Comparison of ENCODE assay signal across 1 cellular context in the genomic region with DNA sequence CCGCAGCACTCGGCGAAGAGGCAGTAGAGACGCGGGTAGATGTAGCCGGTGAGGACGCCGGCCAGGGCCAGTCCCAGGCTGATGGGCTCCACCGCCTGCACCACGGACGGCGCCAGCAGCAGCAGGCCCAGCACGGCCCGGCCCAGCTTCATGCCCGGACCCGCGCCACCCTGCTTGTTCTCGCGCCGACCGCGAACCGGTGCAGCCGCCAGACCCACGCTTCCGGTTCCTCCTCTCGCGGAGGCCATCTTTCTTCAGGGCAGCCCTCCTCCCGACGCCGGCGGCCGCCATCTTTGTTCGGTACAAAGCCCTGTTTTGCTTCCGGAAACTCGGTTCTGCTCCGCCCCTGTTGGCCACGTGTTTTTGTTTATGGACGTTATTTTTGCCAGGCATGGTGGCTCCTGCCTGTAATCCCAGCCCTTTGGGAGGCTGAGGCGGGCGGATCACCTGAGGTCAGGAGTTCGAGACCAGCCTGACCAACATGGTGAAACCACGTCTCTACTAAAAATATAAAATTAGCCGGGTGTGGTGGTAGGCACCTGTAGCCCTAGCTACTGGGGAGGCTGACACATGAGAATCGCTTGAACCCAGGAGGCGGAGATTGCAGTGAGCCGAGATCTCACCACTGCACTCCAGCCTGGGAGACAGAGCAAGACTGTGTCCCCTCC.
A peak's percentile ranks its signal among the peaks of the same experiment; 100 is the strongest.
TF ChIP-seq lines count a peak whose summit lies in the region.

Gene TOR1A (minus strand): TSS at position 203 of the 668 bp plus-strand sequence. CDS start 51 bp downstream, at position 152.

TF ChIP-seq in HEK293, 187 proteins besides CTCF, POLR2A, EP300 and RAD21 (continued from another document and continues in another):
- TF ChIP-seq, protein P1, sequence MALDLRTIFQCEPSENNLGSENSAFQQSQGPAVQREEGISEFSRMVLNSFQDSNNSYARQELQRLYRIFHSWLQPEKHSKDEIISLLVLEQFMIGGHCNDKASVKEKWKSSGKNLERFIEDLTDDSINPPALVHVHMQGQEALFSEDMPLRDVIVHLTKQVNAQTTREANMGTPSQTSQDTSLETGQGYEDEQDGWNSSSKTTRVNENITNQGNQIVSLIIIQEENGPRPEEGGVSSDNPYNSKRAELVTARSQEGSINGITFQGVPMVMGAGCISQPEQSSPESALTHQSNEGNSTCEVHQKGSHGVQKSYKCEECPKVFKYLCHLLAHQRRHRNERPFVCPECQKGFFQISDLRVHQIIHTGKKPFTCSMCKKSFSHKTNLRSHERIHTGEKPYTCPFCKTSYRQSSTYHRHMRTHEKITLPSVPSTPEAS (tag by site-specific recombination; IDR thresholded peaks at IDR 0.05) = 0 out of 2 replicates have a peak, but pooled peaks have one; percentile 29
- no peak for TF ChIP-seq SETDB1 (IDR thresholded peaks at IDR 0.05; ENCODE audit: insufficient read length, low read length)
- no peak for TF ChIP-seq GLI4 (tag by site-specific recombination; IDR thresholded peaks at IDR 0.05)
- no peak for TF ChIP-seq ZFP3 (tag by site-specific recombination; IDR thresholded peaks at IDR 0.05; ENCODE audit: low read depth)
- TF ChIP-seq EGR2 (tag by site-specific recombination; IDR thresholded peaks at IDR 0.05; ENCODE audit: low read depth) = peak; percentile 70
- TF ChIP-seq HOXA7 (CRISPR knock-in tag; IDR thresholded peaks at IDR 0.05; ENCODE audit: borderline replicate concordance) = no peak
- no peak for TF ChIP-seq TCF7L2 (IDR thresholded peaks at IDR 0.05; ENCODE audit: borderline replicate concordance, low read depth, low read length)
- TF ChIP-seq ZNF571 (tag by site-specific recombination; IDR thresholded peaks at IDR 0.05) = no peak
- no peak for TF ChIP-seq ZNF658 (tag by site-specific recombination; IDR thresholded peaks at IDR 0.05)
- TF ChIP-seq ZNF169 (tag by site-specific recombination; IDR thresholded peaks at IDR 0.05) = no peak
- no peak; the same call in 1 of the 2 replicates for TF ChIP-seq ZSCAN23 (tag by site-specific recombination; IDR thresholded peaks at IDR 0.05)
- no peak for TF ChIP-seq ZNF157 (tag by site-specific recombination; IDR thresholded peaks at IDR 0.05)
- TF ChIP-seq ZNF274 (IDR thresholded peaks at IDR 0.05; ENCODE audit: low read length) = no peak
- no peak for TF ChIP-seq ZNF274 (tag by site-specific recombination; IDR thresholded peaks at IDR 0.05; ENCODE audit: borderline replicate concordance)
- TF ChIP-seq, protein P2, sequence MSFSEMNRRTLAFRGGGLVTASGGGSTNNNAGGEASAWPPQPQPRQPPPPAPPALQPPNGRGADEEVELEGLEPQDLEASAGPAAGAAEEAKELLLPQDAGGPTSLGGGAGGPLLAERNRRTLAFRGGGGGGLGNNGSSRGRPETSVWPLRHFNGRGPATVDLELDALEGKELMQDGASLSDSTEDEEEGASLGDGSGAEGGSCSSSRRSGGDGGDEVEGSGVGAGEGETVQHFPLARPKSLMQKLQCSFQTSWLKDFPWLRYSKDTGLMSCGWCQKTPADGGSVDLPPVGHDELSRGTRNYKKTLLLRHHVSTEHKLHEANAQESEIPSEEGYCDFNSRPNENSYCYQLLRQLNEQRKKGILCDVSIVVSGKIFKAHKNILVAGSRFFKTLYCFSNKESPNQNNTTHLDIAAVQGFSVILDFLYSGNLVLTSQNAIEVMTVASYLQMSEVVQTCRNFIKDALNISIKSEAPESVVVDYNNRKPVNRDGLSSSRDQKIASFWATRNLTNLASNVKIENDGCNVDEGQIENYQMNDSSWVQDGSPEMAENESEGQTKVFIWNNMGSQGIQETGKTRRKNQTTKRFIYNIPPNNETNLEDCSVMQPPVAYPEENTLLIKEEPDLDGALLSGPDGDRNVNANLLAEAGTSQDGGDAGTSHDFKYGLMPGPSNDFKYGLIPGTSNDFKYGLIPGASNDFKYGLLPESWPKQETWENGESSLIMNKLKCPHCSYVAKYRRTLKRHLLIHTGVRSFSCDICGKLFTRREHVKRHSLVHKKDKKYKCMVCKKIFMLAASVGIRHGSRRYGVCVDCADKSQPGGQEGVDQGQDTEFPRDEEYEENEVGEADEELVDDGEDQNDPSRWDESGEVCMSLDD (tag by site-specific recombination; IDR thresholded peaks at IDR 0.05) = peak; percentile 82
- TF ChIP-seq ZNF561 (tag by site-specific recombination; IDR thresholded peaks at IDR 0.05; ENCODE audit: borderline replicate concordance) = no peak; the same call in 1 of the 2 replicates
- TF ChIP-seq ZNF677 (tag by site-specific recombination; IDR thresholded peaks at IDR 0.05) = no peak
- TF ChIP-seq ZNF623 (tag by site-specific recombination; IDR thresholded peaks at IDR 0.05) = 0 out of 2 replicates have a peak, but pooled peaks have one; percentile 32
- TF ChIP-seq WT1 (tag by site-specific recombination; IDR thresholded peaks at IDR 0.05) = peak; percentile 66
- peak; percentile 69; the same call in 1 of the 2 replicates for TF ChIP-seq ZNF664 (tag by site-specific recombination; IDR thresholded peaks at IDR 0.05)
- TF ChIP-seq GFI1B (tag by site-specific recombination; IDR thresholded peaks at IDR 0.05) = no peak
- no peak for TF ChIP-seq ZNF510 (tag by site-specific recombination; IDR thresholded peaks at IDR 0.05; ENCODE audit: insufficient replicate concordance)
- TF ChIP-seq ZNF548 (tag by site-specific recombination; IDR thresholded peaks at IDR 0.05) = no peak
- no peak for TF ChIP-seq ZNF776 (tag by site-specific recombination; IDR thresholded peaks at IDR 0.05; ENCODE audit: borderline replicate concordance)
- no peak for TF ChIP-seq ZNF10 (tag by site-specific recombination; IDR thresholded peaks at IDR 0.05)
- peak; percentile 78 for TF ChIP-seq PBX3 (CRISPR knock-in tag; IDR thresholded peaks at IDR 0.05)
- TF ChIP-seq ZNF174 (tag by site-specific recombination; IDR thresholded peaks at IDR 0.05) = no peak
- TF ChIP-seq MEIS1 (CRISPR knock-in tag; IDR thresholded peaks at IDR 0.05; ENCODE audit: borderline replicate concordance) = no peak
- TF ChIP-seq ZNF148 (tag by site-specific recombination; IDR thresholded peaks at IDR 0.05; ENCODE audit: borderline replicate concordance) = no peak
- no peak for TF ChIP-seq ZNF18 (tag by site-specific recombination; IDR thresholded peaks at IDR 0.05)
- TF ChIP-seq ZNF214 (tag by site-specific recombination; IDR thresholded peaks at IDR 0.05; ENCODE audit: borderline replicate concordance) = no peak
- TF ChIP-seq, protein P3, sequence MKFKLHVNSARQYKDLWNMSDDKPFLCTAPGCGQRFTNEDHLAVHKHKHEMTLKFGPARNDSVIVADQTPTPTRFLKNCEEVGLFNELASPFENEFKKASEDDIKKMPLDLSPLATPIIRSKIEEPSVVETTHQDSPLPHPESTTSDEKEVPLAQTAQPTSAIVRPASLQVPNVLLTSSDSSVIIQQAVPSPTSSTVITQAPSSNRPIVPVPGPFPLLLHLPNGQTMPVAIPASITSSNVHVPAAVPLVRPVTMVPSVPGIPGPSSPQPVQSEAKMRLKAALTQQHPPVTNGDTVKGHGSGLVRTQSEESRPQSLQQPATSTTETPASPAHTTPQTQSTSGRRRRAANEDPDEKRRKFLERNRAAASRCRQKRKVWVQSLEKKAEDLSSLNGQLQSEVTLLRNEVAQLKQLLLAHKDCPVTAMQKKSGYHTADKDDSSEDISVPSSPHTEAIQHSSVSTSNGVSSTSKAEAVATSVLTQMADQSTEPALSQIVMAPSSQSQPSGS (tag by site-specific recombination; IDR thresholded peaks at IDR 0.05; ENCODE audit: low read depth) = no peak
- TF ChIP-seq YY1 (tag by site-specific recombination; IDR thresholded peaks at IDR 0.05) = peak; percentile 100
- TF ChIP-seq ZNF48 (tag by site-specific recombination; IDR thresholded peaks at IDR 0.05) = no peak
- no peak for TF ChIP-seq ZNF654 (tag by site-specific recombination; IDR thresholded peaks at IDR 0.05; ENCODE audit: low read depth)
- TF ChIP-seq, protein P4, sequence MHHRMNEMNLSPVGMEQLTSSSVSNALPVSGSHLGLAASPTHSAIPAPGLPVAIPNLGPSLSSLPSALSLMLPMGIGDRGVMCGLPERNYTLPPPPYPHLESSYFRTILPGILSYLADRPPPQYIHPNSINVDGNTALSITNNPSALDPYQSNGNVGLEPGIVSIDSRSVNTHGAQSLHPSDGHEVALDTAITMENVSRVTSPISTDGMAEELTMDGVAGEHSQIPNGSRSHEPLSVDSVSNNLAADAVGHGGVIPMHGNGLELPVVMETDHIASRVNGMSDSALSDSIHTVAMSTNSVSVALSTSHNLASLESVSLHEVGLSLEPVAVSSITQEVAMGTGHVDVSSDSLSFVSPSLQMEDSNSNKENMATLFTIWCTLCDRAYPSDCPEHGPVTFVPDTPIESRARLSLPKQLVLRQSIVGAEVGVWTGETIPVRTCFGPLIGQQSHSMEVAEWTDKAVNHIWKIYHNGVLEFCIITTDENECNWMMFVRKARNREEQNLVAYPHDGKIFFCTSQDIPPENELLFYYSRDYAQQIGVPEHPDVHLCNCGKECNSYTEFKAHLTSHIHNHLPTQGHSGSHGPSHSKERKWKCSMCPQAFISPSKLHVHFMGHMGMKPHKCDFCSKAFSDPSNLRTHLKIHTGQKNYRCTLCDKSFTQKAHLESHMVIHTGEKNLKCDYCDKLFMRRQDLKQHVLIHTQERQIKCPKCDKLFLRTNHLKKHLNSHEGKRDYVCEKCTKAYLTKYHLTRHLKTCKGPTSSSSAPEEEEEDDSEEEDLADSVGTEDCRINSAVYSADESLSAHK (tag by site-specific recombination; IDR thresholded peaks at IDR 0.05) = peak; percentile 43; the same call in 1 of the 2 replicates
- TF ChIP-seq ZFP37 (tag by site-specific recombination; IDR thresholded peaks at IDR 0.05) = no peak
- TF ChIP-seq BCL11B (tag by site-specific recombination; IDR thresholded peaks at IDR 0.05; ENCODE audit: low read depth) = no peak
- TF ChIP-seq ZNF133 (tag by site-specific recombination; IDR thresholded peaks at IDR 0.05) = no peak
- no peak for TF ChIP-seq ZNF37A (tag by site-specific recombination; IDR thresholded peaks at IDR 0.05)
- TF ChIP-seq ZNF580 (tag by site-specific recombination; IDR thresholded peaks at IDR 0.05) = peak; percentile 94
- no peak for TF ChIP-seq ZNF121 (tag by site-specific recombination; IDR thresholded peaks at IDR 0.05)
- TF ChIP-seq ZNF155 (tag by site-specific recombination; IDR thresholded peaks at IDR 0.05) = no peak
- peak; percentile 73 for TF ChIP-seq KLF16 (tag by site-specific recombination; IDR thresholded peaks at IDR 0.05)
- no peak for TF ChIP-seq ZNF114 (tag by site-specific recombination; IDR thresholded peaks at IDR 0.05)
- no peak for TF ChIP-seq ZNF549 (tag by site-specific recombination; IDR thresholded peaks at IDR 0.05)
